31 cellular contexts compared by ENCODE assay signal in genomic region chr10:106520698-106521097, GRCh38.
"Had no signal": no experiment of that assay in that cellular context is flagged by ENCODE, and none has a peak within 500 bp of the region (broad histone marks: within the 10 kb centered on the region; RNA-seq: fewer than 3 reads in every experiment).

No MANE protein-coding gene starts in this region.

- H3K9me3 ChIP-seq: ascending aorta had no signal

- H3K4me1 ChIP-seq: ascending aorta had no signal

- H3K36me3 ChIP-seq: ascending aorta, cardiac muscle cell, WERI-Rb-1 had no signal

- H3K27me3 ChIP-seq: ascending aorta, cardiac muscle cell had no signal

- H3K4me3 ChIP-seq: ascending aorta, cardiac muscle cell had no signal

- ATAC-seq: activated CD4-positive, alpha-beta T cell treated with anti-CD3 and anti-CD28 coated beads for 36 hours; activated CD4-positive, CD25-positive, alpha-beta regulatory T cell treated with anti-CD3 and anti-CD28 coated beads, Interleukin-2, amount 50 U/mL, for 24 hours; activated CD8-positive, alpha-beta memory T cell treated with anti-CD3 and anti-CD28 coated beads, Interleukin-2, amount 10 ng/mL, durations not matched to agents 7 days and 5 days; activated CD8-positive, alpha-beta T cell treated with anti-CD3 and anti-CD28 coated beads, Interleukin-2, amount 10 ng/mL, durations not matched to agents 7 days and 5 days; activated naive CD8-positive, alpha-beta T cell treated with anti-CD3 and anti-CD28 coated beads, Interleukin-2, amount 50 U/mL, for 24 hours; WTC11 had no signal

- H3K27ac ChIP-seq: ascending aorta, cardiac muscle cell, WERI-Rb-1 had no signal

- DNase-seq: activated CD4-positive, alpha-beta memory T cell treated with anti-CD3 and anti-CD28 coated beads, Interleukin-2, amount 10 ng/mL, durations not matched to agents 7 days and 5 days; activated CD4-positive, alpha-beta T cell treated with anti-CD3 and anti-CD28 coated beads for 1 hour; activated CD4-positive, alpha-beta T cell treated with anti-CD3 and anti-CD28 coated beads for 36 hours; activated CD4-positive, alpha-beta T cell treated with anti-CD3 and anti-CD28 coated beads for 48 hours; activated CD4-positive, alpha-beta T cell treated with anti-CD3 and anti-CD28 coated beads, Interleukin-2, amount 10 ng/mL, durations not matched to agents 7 days and 5 days; activated CD4-positive, alpha-beta T cell treated with anti-CD3 and anti-CD28 coated beads, Interleukin-2, amount 50 U/mL, for 48 hours; activated CD4-positive, CD25-positive, alpha-beta regulatory T cell; activated CD8-positive, alpha-beta memory T cell treated with anti-CD3 and anti-CD28 coated beads for 24 hours; activated CD8-positive, alpha-beta memory T cell treated with anti-CD3 and anti-CD28 coated beads, Interleukin-2, amount 10 ng/mL, durations not matched to agents 7 days and 5 days; activated CD8-positive, alpha-beta memory T cell treated with anti-CD3 and anti-CD28 coated beads, Interleukin-2, amount 50 U/mL, for 48 hours; activated CD8-positive, alpha-beta T cell treated with anti-CD3 and anti-CD28 coated beads, Interleukin-2, amount 10 ng/mL, durations not matched to agents 7 days and 5 days; activated effector memory CD4-positive, alpha-beta T cell treated with Interleukin-2 at 50 U/mL for 16 hours; activated gamma-delta T cell; activated naive CD4-positive, alpha-beta T cell treated with anti-CD3 and anti-CD28 coated beads, Interleukin-2, amount 10 ng/mL, durations not matched to agents 7 days and 5 days; activated naive CD4-positive, alpha-beta T cell treated with Interleukin-2 at 50 U/mL for 16 hours; activated naive CD8-positive, alpha-beta T cell treated with anti-CD3 and anti-CD28 coated beads, Interleukin-2, amount 10 ng/mL, durations not matched to agents 7 days and 5 days; activated naive CD8-positive, alpha-beta T cell treated with anti-CD3 and anti-CD28 coated beads, Interleukin-2, amount 50 U/mL, for 24 hours; activated T-cell treated with anti-CD3 and anti-CD28 coated beads, Interleukin-2, amount 50 U/mL, for 24 hours; activated T-cell treated with anti-CD3 and anti-CD28 coated beads, Interleukin-2, amount 50 U/mL, for 48 hours; amygdala; anterior cingulate cortex; caudate nucleus; cerebellar nuclear complex; T-helper 1 cell; T-helper 2 cell; T-helper 9 cell; WERI-Rb-1 had no signal
